ENCODE assay signal across 1 cellular context in genomic region chr18:48566588-48566987, GRCh38.
TF ChIP-seq lines count a peak whose summit lies in the region.

No MANE protein-coding gene starts in this region.

TF ChIP-seq in K562, 482 proteins besides CTCF, POLR2A, EP300 and RAD21 (continued from another document):
- TF ChIP-seq CBX8 (IDR thresholded peaks at IDR 0.05; ENCODE audit: borderline replicate concordance, extremely low read depth, low read depth, low read length, poor library complexity, severe bottlenecking) (no peak), HDAC3 (IDR thresholded peaks at IDR 0.05; ENCODE audit: borderline replicate concordance, partially characterized antibody) (no peak), RFX7 (CRISPR knock-in tag; IDR thresholded peaks at IDR 0.05) (no peak), ZNF324 (CRISPR knock-in tag; IDR thresholded peaks at IDR 0.05) (no peak), NR0B1 (IDR thresholded peaks at IDR 0.05; ENCODE audit: partially characterized antibody) (no peak), ZNF584 (CRISPR knock-in tag; IDR thresholded peaks at IDR 0.05; ENCODE audit: low read depth) (peak; percentile 91), ESRRB (CRISPR knock-in tag; IDR thresholded peaks at IDR 0.05; ENCODE audit: borderline replicate concordance) (no peak), SMAD3 (CRISPR knock-in tag; conservative IDR thresholded peaks at IDR 0.05) (peak; percentile 92)
